ENCODE assay signal across 15 cellular contexts in the genomic region with DNA sequence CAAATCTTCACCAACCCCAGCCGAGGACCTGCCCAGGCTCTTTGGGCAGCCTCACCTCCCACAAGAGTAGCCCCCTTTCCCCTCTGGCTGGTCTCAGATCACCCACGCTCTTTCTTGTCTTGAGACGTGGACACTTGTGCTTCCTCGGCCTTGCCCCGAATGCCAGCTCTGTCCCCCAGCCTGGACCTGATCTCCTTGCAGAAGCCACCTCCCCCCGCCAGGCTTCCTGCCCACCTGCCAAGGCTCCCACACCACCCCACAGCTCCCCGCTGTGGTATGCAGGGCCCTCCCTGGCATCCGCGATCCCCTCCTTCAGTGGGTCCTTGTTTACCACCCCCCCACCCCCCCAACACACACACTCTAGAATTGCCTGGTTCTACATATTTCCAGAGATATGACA.
"Had no signal": no experiment of that assay in that cellular context is flagged by ENCODE, and none has a peak within 500 bp of the region (broad histone marks: within the 10 kb centered on the region; RNA-seq: fewer than 3 reads in every experiment).

No MANE protein-coding gene starts in this region.

- H3K9me3 ChIP-seq: ascending aorta, left ventricle myocardium inferior, pancreas, suprapubic skin, upper lobe of left lung had no signal

- H3K27ac Mint-ChIP-seq: activated CD4-positive, alpha-beta T cell treated with anti-CD3 and anti-CD28 coated beads, Interleukin-2, amount 10 ng/mL, durations not matched to agents 7 days and 5 days; activated naive CD4-positive, alpha-beta T cell treated with anti-CD3 and anti-CD28 coated beads, Interleukin-2, amount 10 ng/mL, durations not matched to agents 7 days and 5 days; stimulated activated memory B cell treated with anti-CD40 and anti-IgM and Interleukin-4, amounts not matched to agents 10 μg/mL and 1 μg/mL and 100 μg/mL, for 72 hours had no signal

- DNase-seq: activated CD4-positive, alpha-beta T cell treated with anti-CD3 and anti-CD28 coated beads, Interleukin-2, amount 10 ng/mL, durations not matched to agents 7 days and 5 days; activated CD8-positive, alpha-beta memory T cell treated with anti-CD3 and anti-CD28 coated beads for 24 hours; activated naive CD4-positive, alpha-beta T cell treated with anti-CD3 and anti-CD28 coated beads, Interleukin-2, amount 10 ng/mL, durations not matched to agents 7 days and 5 days; activated T-cell treated with anti-CD3 and anti-CD28 coated beads for 4 hours; dorsolateral prefrontal cortex; erythroblast; hypothalamus; left ventricle myocardium inferior; pancreas; stimulated activated CD4-positive, alpha-beta T cell treated with anti-CD3 and anti-CD28 coated beads, Interleukin-2, amount 100 ng/mL, for 48 hours; upper lobe of left lung had no signal

- H3K9me3 Mint-ChIP-seq: activated CD4-positive, alpha-beta T cell treated with anti-CD3 and anti-CD28 coated beads, Interleukin-2, amount 10 ng/mL, durations not matched to agents 7 days and 5 days; activated naive CD4-positive, alpha-beta T cell treated with anti-CD3 and anti-CD28 coated beads, Interleukin-2, amount 10 ng/mL, durations not matched to agents 7 days and 5 days; neural crest cell; stimulated activated memory B cell treated with anti-CD40 and anti-IgM and Interleukin-4, amounts not matched to agents 10 μg/mL and 1 μg/mL and 100 μg/mL, for 72 hours had no signal

- H3K4me1 Mint-ChIP-seq: activated CD4-positive, alpha-beta T cell treated with anti-CD3 and anti-CD28 coated beads, Interleukin-2, amount 10 ng/mL, durations not matched to agents 7 days and 5 days; activated naive CD4-positive, alpha-beta T cell treated with anti-CD3 and anti-CD28 coated beads, Interleukin-2, amount 10 ng/mL, durations not matched to agents 7 days and 5 days; stimulated activated memory B cell treated with anti-CD40 and anti-IgM and Interleukin-4, amounts not matched to agents 10 μg/mL and 1 μg/mL and 100 μg/mL, for 72 hours had no signal

- H3K27ac ChIP-seq: ascending aorta, dorsolateral prefrontal cortex, left ventricle myocardium inferior, pancreas had no signal

- H3K4me1 ChIP-seq: ascending aorta, left ventricle myocardium inferior, pancreas had no signal

- H3K27me3 ChIP-seq: ascending aorta, pancreas, suprapubic skin, upper lobe of left lung had no signal

- FAIRE-seq: pancreas had no signal

- H3K4me3 ChIP-seq: ascending aorta, dorsolateral prefrontal cortex, left ventricle myocardium inferior, pancreas, suprapubic skin, upper lobe of left lung had no signal

- H3K36me3 ChIP-seq: ascending aorta, left ventricle myocardium inferior, pancreas, suprapubic skin, upper lobe of left lung had no signal

- H3K4me3 Mint-ChIP-seq: activated CD4-positive, alpha-beta T cell treated with anti-CD3 and anti-CD28 coated beads, Interleukin-2, amount 10 ng/mL, durations not matched to agents 7 days and 5 days; activated naive CD4-positive, alpha-beta T cell treated with anti-CD3 and anti-CD28 coated beads, Interleukin-2, amount 10 ng/mL, durations not matched to agents 7 days and 5 days; neural crest cell; stimulated activated memory B cell treated with anti-CD40 and anti-IgM and Interleukin-4, amounts not matched to agents 10 μg/mL and 1 μg/mL and 100 μg/mL, for 72 hours had no signal

- H3K36me3 Mint-ChIP-seq: activated naive CD4-positive, alpha-beta T cell treated with anti-CD3 and anti-CD28 coated beads, Interleukin-2, amount 10 ng/mL, durations not matched to agents 7 days and 5 days; stimulated activated memory B cell treated with anti-CD40 and anti-IgM and Interleukin-4, amounts not matched to agents 10 μg/mL and 1 μg/mL and 100 μg/mL, for 72 hours had no signal
